In genomic region chr7:51236470-51237127, GRCh38 we compare ENCODE assay signal across 15 cellular contexts.
DNase-seq lines count a peak whose midpoint lies in the region; TF ChIP-seq lines count a peak whose summit lies in the region.
"Had no signal": no experiment of that assay in that cellular context is flagged by ENCODE, and none has a peak within 500 bp of the region (broad histone marks: within the 10 kb centered on the region; RNA-seq: fewer than 3 reads in every experiment).

No MANE protein-coding gene starts in this region.

- H3K4me3 Mint-ChIP-seq in endodermal cell (no peak overlapping the region), type B pancreatic cell (no peak overlapping the region), chondrocyte (ENCODE audit: unreplicated experiment) (no peak overlapping the region)
- H3K4me3 Mint-ChIP-seq: CD8-positive, alpha-beta memory T cell had no signal

- no peaks in the 10 kb centered on the region for H3K9me3 Mint-ChIP-seq in endodermal cell
- H3K9me3 Mint-ChIP-seq in type B pancreatic cell: no peaks in the 10 kb centered on the region
- no peaks in the 10 kb centered on the region for H3K9me3 Mint-ChIP-seq in chondrocyte (ENCODE audit: low read depth)
- H3K9me3 Mint-ChIP-seq: CD8-positive, alpha-beta memory T cell had no signal

- H3K36me3 ChIP-seq in endodermal cell (ENCODE audit: control insufficient read depth, insufficient read depth, low read length): no peaks in the 10 kb centered on the region
- H3K36me3 ChIP-seq in neuronal stem cell (replicated peaks in 1 of 2; ENCODE audit: control insufficient read depth in 2 of 2, insufficient read depth in 2 of 2, low read length in 2 of 2): no peaks in the 10 kb centered on the region
- H3K36me3 ChIP-seq in transverse colon: no peaks in the 10 kb centered on the region
- H3K36me3 ChIP-seq: BLaER1 had no signal

- no peak overlapping the region for H3K4me3 ChIP-seq in endodermal cell (ENCODE audit: low read length)
- H3K4me3 ChIP-seq in neuronal stem cell (ENCODE audit: low read length in 2 of 2): no peak overlapping the region
- H3K4me3 ChIP-seq in transverse colon: no peak overlapping the region
- H3K4me3 ChIP-seq: BLaER1 had no signal

- no peaks in the 10 kb centered on the region for H3K9me3 ChIP-seq in endodermal cell (ENCODE audit: control insufficient read depth, low read length)
- H3K9me3 ChIP-seq in neuronal stem cell (replicated peaks in 1 of 2; ENCODE audit: control insufficient read depth in 2 of 2, insufficient read depth in 1 of 2, low read depth in 1 of 2, low read length in 2 of 2): peaks cover 0 to 1% of the 10 kb centered on the region in 2 donors
- no peaks in the 10 kb centered on the region for H3K9me3 ChIP-seq in transverse colon
- H3K9me3 ChIP-seq: BLaER1, Caco-2 had no signal

- H3K27me3 ChIP-seq in endodermal cell (ENCODE audit: control insufficient read depth, insufficient read depth, low read length, poor library complexity, severe bottlenecking) (no peaks in the 10 kb centered on the region), neuronal stem cell (ENCODE audit: control insufficient read depth in 3 of 3, insufficient read depth in 3 of 3, low read depth in 1 of 3, low read length in 3 of 3) (peaks cover 0 to 5% (median 0%) of the 10 kb centered on the region in 3 experiments), transverse colon (no peaks in the 10 kb centered on the region)
- H3K27me3 ChIP-seq: BLaER1 had no signal

- no peak overlapping the region for H2BK12ac ChIP-seq in neuronal stem cell (ENCODE audit: low read length)

- TF ChIP-seq EP300 in transverse colon (IDR thresholded peaks at IDR 0.05; ENCODE audit: low read depth): no peak

- H3K18ac ChIP-seq in neuronal stem cell (ENCODE audit: low read length): peak overlapping the region; percentile 24

- H3K27ac Mint-ChIP-seq in endodermal cell (no peak overlapping the region), type B pancreatic cell (peak overlapping the region; percentile 9), chondrocyte (ENCODE audit: unreplicated experiment) (no peak overlapping the region)
- H3K27ac Mint-ChIP-seq: CD8-positive, alpha-beta memory T cell had no signal

- H3K27ac ChIP-seq in endodermal cell (ENCODE audit: low read depth, low read length) (no peak overlapping the region), neuronal stem cell (replicated peaks; ENCODE audit: low read length) (no peak overlapping the region), transverse colon (no peak overlapping the region)
- H3K27ac ChIP-seq: 22Rv1, BLaER1 had no signal

- no peak overlapping the region for H2BK5ac ChIP-seq in neuronal stem cell (ENCODE audit: low read length)

- H3K27me3 Mint-ChIP-seq in endodermal cell (ENCODE audit: insufficient read depth) (no peaks in the 10 kb centered on the region), type B pancreatic cell (no peaks in the 10 kb centered on the region), chondrocyte (ENCODE audit: low read depth) (peaks cover 3% of the 10 kb centered on the region)

- no peak overlapping the region for H2AK5ac ChIP-seq in neuronal stem cell (ENCODE audit: low read depth, low read length)

- H3K4me2 ChIP-seq in neuronal stem cell (ENCODE audit: insufficient read depth, low read length, poor library complexity, severe bottlenecking): no peak overlapping the region
- H3K4me2 ChIP-seq: BLaER1 had no signal

- H3K36me3 Mint-ChIP-seq in endodermal cell (ENCODE audit: low read depth) (no peaks in the 10 kb centered on the region), type B pancreatic cell (no peaks in the 10 kb centered on the region), chondrocyte (ENCODE audit: low read depth) (no peaks in the 10 kb centered on the region)
- H3K36me3 Mint-ChIP-seq: CD8-positive, alpha-beta memory T cell had no signal

- H3K79me1 ChIP-seq in neuronal stem cell (ENCODE audit: low read depth, low read length): no peaks in the 10 kb centered on the region

- peak; percentile 9 for DNase-seq in activated CD8-positive, alpha-beta memory T cell treated with anti-CD3 and anti-CD28 coated beads for 24 hours
- no peak for DNase-seq in activated CD8-positive, alpha-beta memory T cell treated with anti-CD3 and anti-CD28 coated beads, Interleukin-2, amount 50 U/mL, for 48 hours
- peak; percentile 42 for DNase-seq in endodermal cell
- no peak for DNase-seq in neuronal stem cell (ENCODE audit: low spot score)
- DNase-seq in type B pancreatic cell (ENCODE audit: extremely low spot score, unreplicated experiment): no peak
- DNase-seq in DMS53 treated with DMSO at 0.1 percent for 48 hours (lab: John Stamatoyannopoulos, UW; ENCODE audit: unreplicated experiment): no peak
- no peak for DNase-seq in transverse colon
- no peak for DNase-seq in chondrocyte (ENCODE audit: low spot score)
- DNase-seq: AML-193; Caco-2; CD8-positive, alpha-beta memory T cell; GF-D8; H7 had no signal

- no peak overlapping the region for H3K23ac ChIP-seq in neuronal stem cell (ENCODE audit: low read depth, low read length, poor library complexity)

- no peak overlapping the region for H4K91ac ChIP-seq in neuronal stem cell (ENCODE audit: low read depth, low read length, poor library complexity)

- no peak overlapping the region for H2BK120ac ChIP-seq in neuronal stem cell (ENCODE audit: low read depth, low read length)

- no peaks in the 10 kb centered on the region for H3K4me1 ChIP-seq in endodermal cell (ENCODE audit: control insufficient read depth, insufficient read depth, low read length)
- H3K4me1 ChIP-seq in neuronal stem cell (ENCODE audit: control insufficient read depth in 2 of 2, insufficient read depth in 1 of 2, low read depth in 1 of 2, low read length in 2 of 2): peaks cover 9 to 13% of the 10 kb centered on the region in 2 donors
- no peaks in the 10 kb centered on the region for H3K4me1 ChIP-seq in transverse colon
- H3K4me1 ChIP-seq: BLaER1 had no signal

- no peak overlapping the region for H3K14ac ChIP-seq in neuronal stem cell (ENCODE audit: low read length)

- no peak overlapping the region for H2BK15ac ChIP-seq in neuronal stem cell (ENCODE audit: low read length)

- in situ Hi-C loops in transverse colon (cut with MboI; ENCODE audit: low pct_ligation_motif_present in 1 of 4, low pct_unique_long_range_greater_than_20kb in 1 of 4, low sequenced_read_pairs in 3 of 4): loop anchor here in 1 of 4 donors (25.0 kb wide), 1 partner anchor 126 kb away; no protein-coding TSS in a partner anchor

- no peak overlapping the region for H3K9ac ChIP-seq in endodermal cell (ENCODE audit: extremely low read depth, low read length, poor library complexity, severe bottlenecking)
- no peak overlapping the region for H3K9ac ChIP-seq in neuronal stem cell (ENCODE audit: low read depth, low read length, poor library complexity)
- H3K9ac ChIP-seq: BLaER1 had no signal

- TF ChIP-seq CTCF in endodermal cell (conservative IDR thresholded peaks at IDR 0.05) (no peak), type B pancreatic cell (conservative IDR thresholded peaks at IDR 0.05) (no peak), transverse colon (IDR thresholded peaks at IDR 0.05) (no peak), chondrocyte (IDR thresholded peaks at IDR 0.05) (no peak)

- no peak overlapping the region for H2AFZ ChIP-seq in neuronal stem cell (ENCODE audit: low read length)

- no peak for TF ChIP-seq POLR2A in transverse colon (IDR thresholded peaks at IDR 0.05)

- intact Hi-C loops in transverse colon (cut with DNase I; ENCODE audit: low total_unique reads): no loop called here

- no peak overlapping the region for H3K4ac ChIP-seq in neuronal stem cell (ENCODE audit: low read length)

- H4K8ac ChIP-seq in neuronal stem cell (ENCODE audit: low read depth, low read length): no peak overlapping the region

- H3K4me1 Mint-ChIP-seq in endodermal cell (peaks cover 18% of the 10 kb centered on the region), type B pancreatic cell (ENCODE audit: unreplicated experiment) (peaks cover 51% of the 10 kb centered on the region), chondrocyte (ENCODE audit: low read depth) (no peaks in the 10 kb centered on the region)
- H3K4me1 Mint-ChIP-seq: CD8-positive, alpha-beta memory T cell had no signal

- WGBS in endodermal cell (ENCODE audit: insufficient coverage in 1 of 2, insufficient read length in 1 of 2), 2 experiments: 94 to 100% methylated on average over 3 to 8 of the region's 8 CpGs
- no CpG with 5 or more reads among the region's 8 CpGs for WGBS in neuronal stem cell (ENCODE audit: extremely low coverage in 2 of 2, insufficient read length in 2 of 2, insufficient replicate concordance in 1 of 2), 2 donors
- WGBS in transverse colon (ENCODE audit: low coverage in 1 of 2), 2 donors: 83% methylated on average over 8 of the region's 8 CpGs; no CpG with 5 or more reads in 1 of the 2 donors

Comparison
In these comparisons a context has a peak if more than half of its experiments do, and no peak if none do; other contexts are left out.
1. DNase-seq: peak in activated CD8-positive, alpha-beta memory T cell treated with anti-CD3 and anti-CD28 coated beads for 24 hours (single experiment) and endodermal cell (single experiment); none in activated CD8-positive, alpha-beta memory T cell treated with anti-CD3 and anti-CD28 coated beads, Interleukin-2, amount 50 U/mL, for 48 hours (single experiment), neuronal stem cell (single experiment), type B pancreatic cell (single experiment), DMS53 treated with DMSO at 0.1 percent for 48 hours (single experiment), transverse colon (single experiment) and chondrocyte (single experiment).